Comparison of ENCODE assay signal across 9 cellular contexts in genomic region chr3:86991840-86992430, GRCh38. TPM values are rescaled to one million over a fixed set of nuclear protein-coding genes. Genes with fewer than 3 reads are reported as not detected.
DNase-seq lines count a peak whose midpoint lies in the region; ATAC-seq and TF ChIP-seq lines count a peak whose summit lies in the region.
"Had no signal": no experiment of that assay in that cellular context is flagged by ENCODE, and none has a peak within 500 bp of the region (broad histone marks: within the 10 kb centered on the region; RNA-seq: fewer than 3 reads in every experiment).

No MANE protein-coding gene starts in this region.

- H3K36me3 Mint-ChIP-seq in stimulated activated naive B cell treated with anti-CD40 and anti-IgM and Interleukin-4, amounts not matched to agents 10 μg/mL and 1 μg/mL and 100 μg/mL, for 72 hours = no peaks in the 10 kb centered on the region

- peaks cover 13 to 31% of the 10 kb centered on the region in 2 donors for H3K27me3 Mint-ChIP-seq in stimulated activated naive B cell treated with anti-CD40 and anti-IgM and Interleukin-4, amounts not matched to agents 10 μg/mL and 1 μg/mL and 100 μg/mL, for 72 hours

- no peak for ATAC-seq in HG03442 (IDR thresholded peaks at IDR 0.05; ENCODE audit: unreplicated experiment)
- ATAC-seq in stimulated activated naive B cell treated with anti-CD40 and anti-IgM and Interleukin-4, amounts not matched to agents 10 μg/mL and 1 μg/mL and 100 μg/mL, for 72 hours (replicated peaks) = no peak

- H3K9me3 ChIP-seq in HUES6 (ENCODE audit: control insufficient read depth, insufficient read depth, low read depth, low read length) = no peaks in the 10 kb centered on the region
- H3K9me3 ChIP-seq in mesodermal cell (ENCODE audit: control insufficient read depth, low read length) = no peaks in the 10 kb centered on the region
- no peaks in the 10 kb centered on the region for H3K9me3 ChIP-seq in tibial artery

- no peak overlapping the region for H3K9ac ChIP-seq in HUES6 (ENCODE audit: low read length)

- no peak overlapping the region for H3K4me3 Mint-ChIP-seq in stimulated activated naive B cell treated with anti-CD40 and anti-IgM and Interleukin-4, amounts not matched to agents 10 μg/mL and 1 μg/mL and 100 μg/mL, for 72 hours

- WGBS in mesodermal cell (ENCODE audit: insufficient coverage in 2 of 2), 2 experiments = 79 to 87% methylated on average over 3 to 5 of the region's 8 CpGs

- intact Hi-C loops in tibial artery (cut with DNase I; ENCODE audit: low total_unique reads) = no loop called here

- DNase-seq in choroid plexus epithelial cell (ENCODE audit: low read depth) (peak; percentile 55), tibial artery (no peak), T1000 (lab: John Stamatoyannopoulos, UW) (no peak), RKO (ENCODE audit: low spot score) (no peak)
- DNase-seq in stimulated activated naive B cell treated with anti-CD40 and anti-IgM and Interleukin-4, amounts not matched to agents 10 μg/mL and 1 μg/mL and 100 μg/mL, for 72 hours = no peak
- DNase-seq: immature natural killer cell had no signal

- no peak overlapping the region for H3K27ac Mint-ChIP-seq in stimulated activated naive B cell treated with anti-CD40 and anti-IgM and Interleukin-4, amounts not matched to agents 10 μg/mL and 1 μg/mL and 100 μg/mL, for 72 hours
- H3K27ac Mint-ChIP-seq: immature natural killer cell had no signal

- no peak for TF ChIP-seq CTCF in choroid plexus epithelial cell (conservative IDR thresholded peaks at IDR 0.05; ENCODE audit: low read depth, low read length)
- no peak for TF ChIP-seq CTCF in tibial artery (IDR thresholded peaks at IDR 0.05)

- H3K36me3 ChIP-seq in HUES6 (ENCODE audit: control insufficient read depth, insufficient read depth, low read length) (no peaks in the 10 kb centered on the region), mesodermal cell (ENCODE audit: control insufficient read depth, insufficient read depth, low read length) (no peaks in the 10 kb centered on the region), tibial artery (no peaks in the 10 kb centered on the region)

- peaks cover 0 to 2% of the 10 kb centered on the region in 2 donors for H3K4me1 Mint-ChIP-seq in stimulated activated naive B cell treated with anti-CD40 and anti-IgM and Interleukin-4, amounts not matched to agents 10 μg/mL and 1 μg/mL and 100 μg/mL, for 72 hours
- H3K4me1 Mint-ChIP-seq: immature natural killer cell had no signal

- H3K27ac ChIP-seq in HUES6 (ENCODE audit: low read depth, low read length) (no peak overlapping the region; the same call in 1 of the 2 replicates), mesodermal cell (ENCODE audit: low read depth, low read length, severe bottlenecking) (no peak overlapping the region), tibial artery (peak overlapping the region; percentile 88 to 96)

- H3K4me3 ChIP-seq in HUES6 (ENCODE audit: low read depth, low read length) (peak overlapping the region; percentile 73; the same call in 1 of the 2 replicates), choroid plexus epithelial cell (ENCODE audit: low read depth, low read length) (peak overlapping the region; percentile 94), mesodermal cell (ENCODE audit: extremely low read depth, insufficient read depth, low read length, poor library complexity, severe bottlenecking) (peak overlapping the region; percentile 59), tibial artery (peak overlapping the region; percentile 69 to 95)

- H3K9me3 Mint-ChIP-seq in stimulated activated naive B cell treated with anti-CD40 and anti-IgM and Interleukin-4, amounts not matched to agents 10 μg/mL and 1 μg/mL and 100 μg/mL, for 72 hours = no peaks in the 10 kb centered on the region

- H3K27me3 ChIP-seq in HUES6 (ENCODE audit: control insufficient read depth, insufficient read depth, low read length) (peaks cover 19% of the 10 kb centered on the region), tibial artery (no peaks in the 10 kb centered on the region)

- peaks cover 24% of the 10 kb centered on the region for H3K4me1 ChIP-seq in HUES6 (ENCODE audit: control insufficient read depth, insufficient read depth, low read length)
- H3K4me1 ChIP-seq in mesodermal cell (ENCODE audit: control insufficient read depth, insufficient read depth, low read length, poor library complexity, severe bottlenecking) = peaks cover 34% of the 10 kb centered on the region
- peaks cover 0 to 25% (median 7%) of the 10 kb centered on the region in 4 donors for H3K4me1 ChIP-seq in tibial artery

RNA-seq across cellular contexts. Expression of gene VGLL3, which starts 1.0 kb away (rescaled TPM):
- 1.1 TPM for polyA plus RNA-seq in mesodermal cell (2013, experiment 1 of 2)
- polyA plus RNA-seq in mesodermal cell (2013, experiment 2 of 2) = 1.0 TPM
- polyA plus RNA-seq: immature natural killer cell had no signal

Comparison
In these comparisons a context has a peak if more than half of its experiments do, and no peak if none do; other contexts are left out.
1. H3K27ac ChIP-seq: peak in tibial artery (2 of 2); none in HUES6 (single experiment) and mesodermal cell (single experiment).
2. Peak in every context shown above with its lines, with median percentiles within 50 percentile points of each other: H3K4me3 ChIP-seq.